In the genomic region with DNA sequence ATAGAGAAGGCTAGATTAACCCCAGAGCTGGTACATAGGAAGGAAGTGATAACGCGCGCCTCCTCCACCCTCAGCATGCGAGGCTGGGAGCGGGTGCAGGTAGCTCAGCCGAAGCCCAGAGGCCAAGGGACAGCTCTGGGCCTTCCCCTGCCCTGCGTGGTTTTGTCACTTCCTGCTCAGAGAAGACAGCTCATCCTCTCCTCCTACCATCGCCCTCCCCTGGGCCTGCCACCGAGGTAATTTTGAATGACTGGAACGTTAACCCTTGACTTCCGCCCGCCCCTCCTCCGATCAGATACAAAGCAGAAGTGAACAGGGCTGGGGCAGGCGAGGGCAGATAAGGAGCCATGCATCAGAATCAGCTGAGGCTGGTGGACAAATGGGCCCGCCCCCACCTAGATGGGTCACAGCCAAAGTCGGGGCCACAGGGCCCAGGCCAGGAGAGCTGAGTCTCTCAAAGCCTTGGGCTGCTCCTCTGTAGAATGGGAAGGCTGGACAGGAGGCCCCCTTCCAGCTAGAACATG, we compare ENCODE assay signal across 1 cellular context.
TF ChIP-seq lines count a peak whose summit lies in the region.

No MANE protein-coding gene starts in this region.

TF ChIP-seq in K562, 482 proteins besides CTCF, POLR2A, EP300 and RAD21 (continued from another document and continues in another):
- TF ChIP-seq, protein P1, sequence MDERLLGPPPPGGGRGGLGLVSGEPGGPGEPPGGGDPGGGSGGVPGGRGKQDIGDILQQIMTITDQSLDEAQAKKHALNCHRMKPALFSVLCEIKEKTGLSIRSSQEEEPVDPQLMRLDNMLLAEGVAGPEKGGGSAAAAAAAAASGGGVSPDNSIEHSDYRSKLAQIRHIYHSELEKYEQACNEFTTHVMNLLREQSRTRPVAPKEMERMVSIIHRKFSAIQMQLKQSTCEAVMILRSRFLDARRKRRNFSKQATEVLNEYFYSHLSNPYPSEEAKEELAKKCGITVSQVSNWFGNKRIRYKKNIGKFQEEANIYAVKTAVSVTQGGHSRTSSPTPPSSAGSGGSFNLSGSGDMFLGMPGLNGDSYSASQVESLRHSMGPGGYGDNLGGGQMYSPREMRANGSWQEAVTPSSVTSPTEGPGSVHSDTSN (CRISPR knock-in tag; IDR thresholded peaks at IDR 0.05; ENCODE audit: low read depth) = 0 out of 2 replicates have a peak, but pooled peaks have one; percentile 25
- TF ChIP-seq, protein P1 (tag; conservative IDR thresholded peaks at IDR 0.05; ENCODE audit: low read depth) = peak; percentile 85
- TF ChIP-seq NUFIP1 (IDR thresholded peaks at IDR 0.05; ENCODE audit: partially characterized antibody) = no peak
- TF ChIP-seq, protein P2, sequence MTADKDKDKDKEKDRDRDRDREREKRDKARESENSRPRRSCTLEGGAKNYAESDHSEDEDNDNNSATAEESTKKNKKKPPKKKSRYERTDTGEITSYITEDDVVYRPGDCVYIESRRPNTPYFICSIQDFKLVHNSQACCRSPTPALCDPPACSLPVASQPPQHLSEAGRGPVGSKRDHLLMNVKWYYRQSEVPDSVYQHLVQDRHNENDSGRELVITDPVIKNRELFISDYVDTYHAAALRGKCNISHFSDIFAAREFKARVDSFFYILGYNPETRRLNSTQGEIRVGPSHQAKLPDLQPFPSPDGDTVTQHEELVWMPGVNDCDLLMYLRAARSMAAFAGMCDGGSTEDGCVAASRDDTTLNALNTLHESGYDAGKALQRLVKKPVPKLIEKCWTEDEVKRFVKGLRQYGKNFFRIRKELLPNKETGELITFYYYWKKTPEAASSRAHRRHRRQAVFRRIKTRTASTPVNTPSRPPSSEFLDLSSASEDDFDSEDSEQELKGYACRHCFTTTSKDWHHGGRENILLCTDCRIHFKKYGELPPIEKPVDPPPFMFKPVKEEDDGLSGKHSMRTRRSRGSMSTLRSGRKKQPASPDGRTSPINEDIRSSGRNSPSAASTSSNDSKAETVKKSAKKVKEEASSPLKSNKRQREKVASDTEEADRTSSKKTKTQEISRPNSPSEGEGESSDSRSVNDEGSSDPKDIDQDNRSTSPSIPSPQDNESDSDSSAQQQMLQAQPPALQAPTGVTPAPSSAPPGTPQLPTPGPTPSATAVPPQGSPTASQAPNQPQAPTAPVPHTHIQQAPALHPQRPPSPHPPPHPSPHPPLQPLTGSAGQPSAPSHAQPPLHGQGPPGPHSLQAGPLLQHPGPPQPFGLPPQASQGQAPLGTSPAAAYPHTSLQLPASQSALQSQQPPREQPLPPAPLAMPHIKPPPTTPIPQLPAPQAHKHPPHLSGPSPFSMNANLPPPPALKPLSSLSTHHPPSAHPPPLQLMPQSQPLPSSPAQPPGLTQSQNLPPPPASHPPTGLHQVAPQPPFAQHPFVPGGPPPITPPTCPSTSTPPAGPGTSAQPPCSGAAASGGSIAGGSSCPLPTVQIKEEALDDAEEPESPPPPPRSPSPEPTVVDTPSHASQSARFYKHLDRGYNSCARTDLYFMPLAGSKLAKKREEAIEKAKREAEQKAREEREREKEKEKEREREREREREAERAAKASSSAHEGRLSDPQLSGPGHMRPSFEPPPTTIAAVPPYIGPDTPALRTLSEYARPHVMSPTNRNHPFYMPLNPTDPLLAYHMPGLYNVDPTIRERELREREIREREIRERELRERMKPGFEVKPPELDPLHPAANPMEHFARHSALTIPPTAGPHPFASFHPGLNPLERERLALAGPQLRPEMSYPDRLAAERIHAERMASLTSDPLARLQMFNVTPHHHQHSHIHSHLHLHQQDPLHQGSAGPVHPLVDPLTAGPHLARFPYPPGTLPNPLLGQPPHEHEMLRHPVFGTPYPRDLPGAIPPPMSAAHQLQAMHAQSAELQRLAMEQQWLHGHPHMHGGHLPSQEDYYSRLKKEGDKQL (CRISPR knock-in tag; IDR thresholded peaks at IDR 0.05; ENCODE audit: borderline replicate concordance) = no peak
- no peak for TF ChIP-seq DDX20 (tag; IDR thresholded peaks at IDR 0.05; ENCODE audit: low read depth)
- TF ChIP-seq SMARCB1 (IDR thresholded peaks at IDR 0.05; ENCODE audit: insufficient read length, low read depth) = no peak
- no peak for TF ChIP-seq PHF21A (IDR thresholded peaks at IDR 0.05; ENCODE audit: borderline replicate concordance, low read depth)
- TF ChIP-seq CXXC5 (CRISPR knock-in tag; IDR thresholded peaks at IDR 0.05) = peak; percentile 77; the same call in 1 of the 2 replicates
- no peak for TF ChIP-seq XRCC4 (IDR thresholded peaks at IDR 0.05; ENCODE audit: extremely low read depth, insufficient read depth, insufficient read length)
- peak in 1 of 2 experiments; percentile 30; a peak in 1 of 3 replicates for TF ChIP-seq CBX3 (IDR thresholded peaks at IDR 0.05; ENCODE audit: borderline replicate concordance in 1 of 2, low read length in 2 of 2)
- TF ChIP-seq CEBPB (tag; IDR thresholded peaks at IDR 0.05) = no peak
- no peak for TF ChIP-seq RBM15 (IDR thresholded peaks at IDR 0.05; ENCODE audit: insufficient read depth, low read length)
- TF ChIP-seq, protein P3, sequence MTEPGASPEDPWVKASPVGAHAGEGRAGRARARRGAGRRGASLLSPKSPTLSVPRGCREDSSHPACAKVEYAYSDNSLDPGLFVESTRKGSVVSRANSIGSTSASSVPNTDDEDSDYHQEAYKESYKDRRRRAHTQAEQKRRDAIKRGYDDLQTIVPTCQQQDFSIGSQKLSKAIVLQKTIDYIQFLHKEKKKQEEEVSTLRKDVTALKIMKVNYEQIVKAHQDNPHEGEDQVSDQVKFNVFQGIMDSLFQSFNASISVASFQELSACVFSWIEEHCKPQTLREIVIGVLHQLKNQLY (CRISPR knock-in tag; conservative IDR thresholded peaks at IDR 0.05) = no peak
- TF ChIP-seq FOS (IDR thresholded peaks at IDR 0.05; ENCODE audit: extremely low read depth, insufficient read length) = no peak
- no peak for TF ChIP-seq RBM25 (IDR thresholded peaks at IDR 0.05; ENCODE audit: low read depth, low read length, severe bottlenecking)
- TF ChIP-seq, protein P4, sequence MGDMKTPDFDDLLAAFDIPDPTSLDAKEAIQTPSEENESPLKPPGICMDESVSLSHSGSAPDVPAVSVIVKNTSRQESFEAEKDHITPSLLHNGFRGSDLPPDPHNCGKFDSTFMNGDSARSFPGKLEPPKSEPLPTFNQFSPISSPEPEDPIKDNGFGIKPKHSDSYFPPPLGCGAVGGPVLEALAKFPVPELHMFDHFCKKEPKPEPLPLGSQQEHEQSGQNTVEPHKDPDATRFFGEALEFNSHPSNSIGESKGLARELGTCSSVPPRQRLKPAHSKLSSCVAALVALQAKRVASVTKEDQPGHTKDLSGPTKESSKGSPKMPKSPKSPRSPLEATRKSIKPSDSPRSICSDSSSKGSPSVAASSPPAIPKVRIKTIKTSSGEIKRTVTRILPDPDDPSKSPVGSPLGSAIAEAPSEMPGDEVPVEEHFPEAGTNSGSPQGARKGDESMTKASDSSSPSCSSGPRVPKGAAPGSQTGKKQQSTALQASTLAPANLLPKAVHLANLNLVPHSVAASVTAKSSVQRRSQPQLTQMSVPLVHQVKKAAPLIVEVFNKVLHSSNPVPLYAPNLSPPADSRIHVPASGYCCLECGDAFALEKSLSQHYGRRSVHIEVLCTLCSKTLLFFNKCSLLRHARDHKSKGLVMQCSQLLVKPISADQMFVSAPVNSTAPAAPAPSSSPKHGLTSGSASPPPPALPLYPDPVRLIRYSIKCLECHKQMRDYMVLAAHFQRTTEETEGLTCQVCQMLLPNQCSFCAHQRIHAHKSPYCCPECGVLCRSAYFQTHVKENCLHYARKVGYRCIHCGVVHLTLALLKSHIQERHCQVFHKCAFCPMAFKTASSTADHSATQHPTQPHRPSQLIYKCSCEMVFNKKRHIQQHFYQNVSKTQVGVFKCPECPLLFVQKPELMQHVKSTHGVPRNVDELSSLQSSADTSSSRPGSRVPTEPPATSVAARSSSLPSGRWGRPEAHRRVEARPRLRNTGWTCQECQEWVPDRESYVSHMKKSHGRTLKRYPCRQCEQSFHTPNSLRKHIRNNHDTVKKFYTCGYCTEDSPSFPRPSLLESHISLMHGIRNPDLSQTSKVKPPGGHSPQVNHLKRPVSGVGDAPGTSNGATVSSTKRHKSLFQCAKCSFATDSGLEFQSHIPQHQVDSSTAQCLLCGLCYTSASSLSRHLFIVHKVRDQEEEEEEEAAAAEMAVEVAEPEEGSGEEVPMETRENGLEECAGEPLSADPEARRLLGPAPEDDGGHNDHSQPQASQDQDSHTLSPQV (IDR thresholded peaks at IDR 0.05) = peak; percentile 88
- TF ChIP-seq, protein P5, sequence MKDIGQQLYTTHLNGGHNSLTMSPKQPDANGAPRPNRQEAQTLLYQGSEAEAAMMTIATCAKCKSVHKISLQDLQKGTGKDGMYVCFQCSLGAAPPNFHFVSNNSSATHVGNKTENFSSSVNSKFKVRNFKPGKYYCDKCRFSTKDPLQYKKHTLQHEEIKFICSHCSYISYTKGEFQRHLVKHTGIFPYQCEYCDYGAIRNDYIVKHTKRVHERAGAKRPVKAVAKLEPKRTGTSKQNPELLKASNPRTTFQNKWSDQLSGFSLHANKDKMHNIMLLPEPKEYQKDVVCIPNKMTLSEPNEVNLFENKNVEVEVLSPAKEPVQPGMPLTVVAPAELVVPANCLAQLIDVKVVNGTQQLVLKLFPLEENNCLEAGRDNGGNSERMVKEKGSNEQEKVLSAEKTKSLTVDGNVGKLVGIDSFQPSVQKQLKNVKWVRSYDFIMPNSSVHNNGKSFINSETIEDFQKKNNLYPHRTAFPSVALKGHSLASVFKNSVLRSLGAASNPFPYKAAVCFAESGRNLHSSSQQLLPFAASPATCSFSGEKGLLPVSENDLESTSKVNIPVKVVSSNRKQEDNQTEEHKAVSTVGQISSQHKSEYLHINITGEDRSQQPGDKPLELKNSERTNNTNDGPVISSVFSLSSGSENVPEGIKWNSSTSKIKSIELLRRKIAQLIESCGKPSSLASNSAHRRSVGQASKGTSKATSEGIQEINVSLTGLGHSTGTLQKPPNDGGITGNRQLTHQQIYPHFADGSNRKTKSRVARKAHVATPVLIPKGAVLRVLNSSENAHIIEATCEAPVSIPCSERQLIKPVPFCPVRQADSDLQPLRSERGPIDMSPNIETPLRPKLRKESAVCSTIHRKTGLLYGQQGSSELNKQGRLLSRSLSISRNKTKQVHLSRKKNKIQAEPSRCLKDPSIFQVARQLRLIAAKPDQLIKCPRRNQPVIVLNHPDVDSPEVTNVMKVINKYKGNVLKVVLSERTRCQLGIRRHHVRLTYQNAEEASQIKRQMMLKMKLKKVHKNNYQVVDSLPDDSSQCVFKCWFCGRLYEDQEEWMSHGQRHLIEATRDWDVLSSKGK (CRISPR knock-in tag; IDR thresholded peaks at IDR 0.05) = no peak
- no peak for TF ChIP-seq ASH1L (IDR thresholded peaks at IDR 0.05; ENCODE audit: borderline replicate concordance, low read depth, partially characterized antibody)
- TF ChIP-seq, protein P6, sequence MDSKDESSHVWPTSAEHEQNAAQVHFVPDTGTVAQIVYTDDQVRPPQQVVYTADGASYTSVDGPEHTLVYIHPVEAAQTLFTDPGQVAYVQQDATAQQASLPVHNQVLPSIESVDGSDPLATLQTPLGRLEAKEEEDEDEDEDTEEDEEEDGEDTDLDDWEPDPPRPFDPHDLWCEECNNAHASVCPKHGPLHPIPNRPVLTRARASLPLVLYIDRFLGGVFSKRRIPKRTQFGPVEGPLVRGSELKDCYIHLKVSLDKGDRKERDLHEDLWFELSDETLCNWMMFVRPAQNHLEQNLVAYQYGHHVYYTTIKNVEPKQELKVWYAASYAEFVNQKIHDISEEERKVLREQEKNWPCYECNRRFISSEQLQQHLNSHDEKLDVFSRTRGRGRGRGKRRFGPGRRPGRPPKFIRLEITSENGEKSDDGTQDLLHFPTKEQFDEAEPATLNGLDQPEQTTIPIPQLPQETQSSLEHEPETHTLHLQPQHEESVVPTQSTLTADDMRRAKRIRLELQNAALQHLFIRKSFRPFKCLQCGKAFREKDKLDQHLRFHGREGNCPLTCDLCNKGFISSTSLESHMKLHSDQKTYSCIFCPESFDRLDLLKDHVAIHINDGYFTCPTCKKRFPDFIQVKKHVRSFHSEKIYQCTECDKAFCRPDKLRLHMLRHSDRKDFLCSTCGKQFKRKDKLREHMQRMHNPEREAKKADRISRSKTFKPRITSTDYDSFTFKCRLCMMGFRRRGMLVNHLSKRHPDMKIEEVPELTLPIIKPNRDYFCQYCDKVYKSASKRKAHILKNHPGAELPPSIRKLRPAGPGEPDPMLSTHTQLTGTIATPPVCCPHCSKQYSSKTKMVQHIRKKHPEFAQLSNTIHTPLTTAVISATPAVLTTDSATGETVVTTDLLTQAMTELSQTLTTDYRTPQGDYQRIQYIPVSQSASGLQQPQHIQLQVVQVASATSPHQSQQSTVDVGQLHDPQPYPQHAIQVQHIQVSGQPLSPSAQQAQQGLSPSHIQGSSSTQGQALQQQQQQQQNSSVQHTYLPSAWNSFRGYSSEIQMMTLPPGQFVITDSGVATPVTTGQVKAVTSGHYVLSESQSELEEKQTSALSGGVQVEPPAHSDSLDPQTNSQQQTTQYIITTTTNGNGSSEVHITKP (IDR thresholded peaks at IDR 0.05; ENCODE audit: partially characterized antibody) = peak; percentile 39
- peak; percentile 88 for TF ChIP-seq MTA3 (IDR thresholded peaks at IDR 0.05; ENCODE audit: borderline replicate concordance)
- no peak for TF ChIP-seq KHSRP (IDR thresholded peaks at IDR 0.05)
- TF ChIP-seq GATA2 (CRISPR knock-in tag; IDR thresholded peaks at IDR 0.05) = peak; percentile 96
- TF ChIP-seq CHCHD3 (CRISPR knock-in tag; IDR thresholded peaks at IDR 0.05) = no peak
- TF ChIP-seq OTX1 (CRISPR knock-in tag; IDR thresholded peaks at IDR 0.05) = no peak
- TF ChIP-seq ZNF253 (CRISPR knock-in tag; conservative IDR thresholded peaks at IDR 0.05) = no peak
- TF ChIP-seq, protein P7, sequence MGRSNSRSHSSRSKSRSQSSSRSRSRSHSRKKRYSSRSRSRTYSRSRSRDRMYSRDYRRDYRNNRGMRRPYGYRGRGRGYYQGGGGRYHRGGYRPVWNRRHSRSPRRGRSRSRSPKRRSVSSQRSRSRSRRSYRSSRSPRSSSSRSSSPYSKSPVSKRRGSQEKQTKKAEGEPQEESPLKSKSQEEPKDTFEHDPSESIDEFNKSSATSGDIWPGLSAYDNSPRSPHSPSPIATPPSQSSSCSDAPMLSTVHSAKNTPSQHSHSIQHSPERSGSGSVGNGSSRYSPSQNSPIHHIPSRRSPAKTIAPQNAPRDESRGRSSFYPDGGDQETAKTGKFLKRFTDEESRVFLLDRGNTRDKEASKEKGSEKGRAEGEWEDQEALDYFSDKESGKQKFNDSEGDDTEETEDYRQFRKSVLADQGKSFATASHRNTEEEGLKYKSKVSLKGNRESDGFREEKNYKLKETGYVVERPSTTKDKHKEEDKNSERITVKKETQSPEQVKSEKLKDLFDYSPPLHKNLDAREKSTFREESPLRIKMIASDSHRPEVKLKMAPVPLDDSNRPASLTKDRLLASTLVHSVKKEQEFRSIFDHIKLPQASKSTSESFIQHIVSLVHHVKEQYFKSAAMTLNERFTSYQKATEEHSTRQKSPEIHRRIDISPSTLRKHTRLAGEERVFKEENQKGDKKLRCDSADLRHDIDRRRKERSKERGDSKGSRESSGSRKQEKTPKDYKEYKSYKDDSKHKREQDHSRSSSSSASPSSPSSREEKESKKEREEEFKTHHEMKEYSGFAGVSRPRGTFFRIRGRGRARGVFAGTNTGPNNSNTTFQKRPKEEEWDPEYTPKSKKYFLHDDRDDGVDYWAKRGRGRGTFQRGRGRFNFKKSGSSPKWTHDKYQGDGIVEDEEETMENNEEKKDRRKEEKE (IDR thresholded peaks at IDR 0.05; ENCODE audit: borderline replicate concordance in 1 of 2, control insufficient read depth in 1 of 2, low read depth in 2 of 2, low read length in 1 of 2) = 0 out of 4 replicates have a peak, but pooled peaks of 1 of the 2 experiments have one; percentile 47
- TF ChIP-seq TARDBP (IDR thresholded peaks at IDR 0.05) = no peak
- TF ChIP-seq BHLHE40 (IDR thresholded peaks at IDR 0.05; ENCODE audit: low read length) = peak; percentile 62
